11 cellular contexts compared by ENCODE assay signal in genomic region chr3:86814918-86815655, GRCh38.
DNase-seq lines count a peak whose midpoint lies in the region; TF ChIP-seq lines count a peak whose summit lies in the region.
"Had no signal": no experiment of that assay in that cellular context is flagged by ENCODE, and none has a peak within 500 bp of the region (broad histone marks: within the 10 kb centered on the region; RNA-seq: fewer than 3 reads in every experiment).

No MANE protein-coding gene starts in this region.

- H3K27me3 Mint-ChIP-seq in endodermal cell (ENCODE audit: insufficient read depth) = no peaks in the 10 kb centered on the region

- H3K27ac Mint-ChIP-seq in endodermal cell = no peak overlapping the region

- in situ Hi-C loops in KBM-7 (cut with MboI; ENCODE audit: low pct_unique_long_range_greater_than_20kb, low sequenced_read_pairs) = no loop called here

- peak overlapping the region; percentile 88 for H3K27ac ChIP-seq in endodermal cell (ENCODE audit: low read depth, low read length)

- H3K4me3 ChIP-seq in endodermal cell (ENCODE audit: low read length) = no peak overlapping the region

- WGBS in endodermal cell (ENCODE audit: insufficient coverage in 1 of 2, insufficient read length in 1 of 2), 2 experiments = 18 to 38% methylated on average over 4 of the region's 4 CpGs

- H3K27me3 ChIP-seq in endodermal cell (ENCODE audit: control insufficient read depth, insufficient read depth, low read length, poor library complexity, severe bottlenecking) = no peaks in the 10 kb centered on the region

- DNase-seq in DMS114 treated with DMSO at 0.1 percent for 48 hours (lab: John Stamatoyannopoulos, UW; ENCODE audit: unreplicated experiment) = peak; percentile 81
- peak; percentile 7 for DNase-seq in M059J (ENCODE audit: low read depth)
- DNase-seq in endodermal cell = peak; percentile 59
- peak; percentile 40 for DNase-seq in myocyte (ENCODE audit: low read depth)
- no peak for DNase-seq in cortex of kidney (lab: John Stamatoyannopoulos, UW)
- DNase-seq in NCI-H1436 treated with DMSO at 0.1 percent for 48 hours (lab: John Stamatoyannopoulos, UW) = no peak
- no peak for DNase-seq in KBM-7
- DNase-seq in activated CD4-positive, alpha-beta T cell treated with anti-CD3 and anti-CD28 coated beads for 1 hour = no peak
- DNase-seq: activated naive CD4-positive, alpha-beta T cell; NCI-H1930; NK-92 treated with Interleukin-12 subunit alpha and Interleukin-12 subunit beta, amount 100 ng/mL, for 24 hours had no signal

- H3K9me3 Mint-ChIP-seq in endodermal cell = no peaks in the 10 kb centered on the region

- no peak overlapping the region for H3K9ac ChIP-seq in endodermal cell (ENCODE audit: extremely low read depth, low read length, poor library complexity, severe bottlenecking)

- no peaks in the 10 kb centered on the region for H3K9me3 ChIP-seq in endodermal cell (ENCODE audit: control insufficient read depth, low read length)

- H3K4me1 Mint-ChIP-seq in endodermal cell = peaks cover 5% of the 10 kb centered on the region

- H3K36me3 Mint-ChIP-seq in endodermal cell (ENCODE audit: low read depth) = no peaks in the 10 kb centered on the region

- H3K4me1 ChIP-seq in endodermal cell (ENCODE audit: control insufficient read depth, insufficient read depth, low read length) = no peaks in the 10 kb centered on the region

- no peak for TF ChIP-seq CTCF in endodermal cell (conservative IDR thresholded peaks at IDR 0.05)

- H3K4me3 Mint-ChIP-seq in endodermal cell = no peak overlapping the region

- no peaks in the 10 kb centered on the region for H3K36me3 ChIP-seq in endodermal cell (ENCODE audit: control insufficient read depth, insufficient read depth, low read length)

Comparison
In these comparisons a context has a peak if more than half of its experiments do, and no peak if none do; other contexts are left out.
1. DNase-seq: peak in DMS114 treated with DMSO at 0.1 percent for 48 hours (single experiment), M059J (single experiment), endodermal cell (single experiment) and myocyte (single experiment); none in cortex of kidney (single experiment), NCI-H1436 treated with DMSO at 0.1 percent for 48 hours (single experiment), KBM-7 (single experiment) and activated CD4-positive, alpha-beta T cell treated with anti-CD3 and anti-CD28 coated beads for 1 hour (single experiment).